Comparison of ENCODE assay signal across 8 cellular contexts in genomic region chr9:89021154-89021803, GRCh38. TPM values are rescaled to one million over a fixed set of nuclear protein-coding genes. Genes with fewer than 3 reads are reported as not detected.
DNase-seq lines count a peak whose midpoint lies in the region; ATAC-seq, FAIRE-seq and TF ChIP-seq lines count a peak whose summit lies in the region.
"Had no signal": no experiment of that assay in that cellular context is flagged by ENCODE, and none has a peak within 500 bp of the region (broad histone marks: within the 10 kb centered on the region; RNA-seq: fewer than 3 reads in every experiment).

No MANE protein-coding gene starts in this region.

- H3K4me1 ChIP-seq in lung (ENCODE audit: control insufficient read depth in 2 of 2, insufficient read depth in 2 of 2, low read length in 2 of 2) = peaks cover 10 to 13% of the 10 kb centered on the region in 2 donors

- H3K27ac ChIP-seq in lung (ENCODE audit: low read depth in 1 of 2, low read length in 1 of 2) (peak overlapping the region in 1 of 2 donors; percentile 85), coronary artery (peak overlapping the region in 1 of 2 donors; percentile 73)

- no peaks in the 10 kb centered on the region for H3K27me3 ChIP-seq in lung (ENCODE audit: control insufficient read depth, insufficient read depth)

- DNase-seq in M059J (ENCODE audit: low read depth) = peak; percentile 97
- peak; percentile 82 for DNase-seq in choroid plexus epithelial cell (ENCODE audit: low read depth)
- DNase-seq in lung (ENCODE audit: low spot score) = peak; percentile 64
- DNase-seq in urothelium cell line (ENCODE audit: low spot score) = peak; percentile 77
- no peak for DNase-seq in coronary artery (ENCODE audit: low spot score)
- DNase-seq in NCI-H2196 treated with DMSO at 0.1 percent for 48 hours (lab: John Stamatoyannopoulos, UW; ENCODE audit: unreplicated experiment) = no peak

- H3K36me3 ChIP-seq in lung (ENCODE audit: control insufficient read depth in 2 of 2, insufficient read depth in 2 of 2, low read length in 2 of 2) = no peaks in the 10 kb centered on the region

- peaks cover 0 to 4% of the 10 kb centered on the region in 2 donors for H3K9me3 ChIP-seq in lung (ENCODE audit: control insufficient read depth in 2 of 2, insufficient read depth in 1 of 2, low read length in 1 of 2)

- ATAC-seq in lung (ENCODE audit: insufficient read depth, low FRiP score) (peak; percentile 41), HG03159 (IDR thresholded peaks at IDR 0.05; ENCODE audit: unreplicated experiment) (no peak)
- ATAC-seq: activated CD4-positive, CD25-positive, alpha-beta regulatory T cell treated with anti-CD3 and anti-CD28 coated beads, Interleukin-2, amount 50 U/mL, for 24 hours had no signal

- FAIRE-seq in urothelium cell line (lab: Jason Lieb, UNC) = peak; percentile 42

- WGBS in lung, 2 donors = 64 to 82% methylated on average over 8 of the region's 8 CpGs

- H3K4me3 ChIP-seq in choroid plexus epithelial cell (ENCODE audit: low read depth, low read length) (no peak overlapping the region), lung (no peak overlapping the region), coronary artery (no peak overlapping the region)

- TF ChIP-seq CTCF in choroid plexus epithelial cell (conservative IDR thresholded peaks at IDR 0.05; ENCODE audit: low read depth, low read length) = no peak
- TF ChIP-seq CTCF in lung (IDR thresholded peaks at IDR 0.05; ENCODE audit: control extremely low read depth, extremely low read depth) = no peak
- TF ChIP-seq CTCF in coronary artery (IDR thresholded peaks at IDR 0.05) = no peak

RNA-seq across cellular contexts. Expression of gene S1PR3, which starts 30.0 kb away (rescaled TPM):
- 10.1 and 20.5 TPM in 2 replicates for total RNA-seq in M059J (2014; rRNA removed; shearing (Covaris generic))
- 10 to 100 TPM; 14.5 to 38.7 TPM for total RNA-seq in lung
- polyA plus RNA-seq in lung = 10 to 100 TPM in 1 of 2 donors, 1 to 10 TPM in 1; 2.8 to 14.0 TPM

Comparison
In these comparisons a context has a peak if more than half of its experiments do, and no peak if none do; other contexts are left out.
1. DNase-seq: peak in M059J (single experiment), choroid plexus epithelial cell (single experiment), lung (single experiment) and urothelium cell line (single experiment); none in coronary artery (single experiment) and NCI-H2196 treated with DMSO at 0.1 percent for 48 hours (single experiment).